In the genomic region with DNA sequence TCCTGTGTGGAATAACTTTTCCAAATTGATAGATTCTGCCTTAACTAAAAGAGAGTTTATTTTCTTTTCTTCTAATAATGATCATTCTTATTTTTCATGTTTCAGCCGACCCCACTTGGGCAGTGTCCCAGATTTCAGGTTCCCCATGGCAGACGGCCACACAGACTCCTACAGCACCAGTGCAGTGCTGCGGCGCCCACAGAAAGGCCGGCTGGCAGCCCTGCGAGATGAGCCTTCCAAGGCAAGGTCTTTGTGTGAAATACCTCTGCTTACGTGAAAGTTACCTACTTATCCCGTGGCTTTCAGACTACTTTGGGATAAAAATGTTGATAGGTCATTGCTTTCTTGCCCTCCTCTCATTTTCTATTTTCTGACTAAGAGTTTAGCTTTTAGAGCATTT, we compare ENCODE assay signal across 24 cellular contexts.
"Had no signal": no experiment of that assay in that cellular context is flagged by ENCODE, and none has a peak within 500 bp of the region (broad histone marks: within the 10 kb centered on the region; RNA-seq: fewer than 3 reads in every experiment).

No MANE protein-coding gene starts in this region.

- H3K4me1 ChIP-seq: stomach, testis, tibial artery, tibial nerve, transverse colon, upper lobe of left lung, upper lobe of right lung, uterus, vagina had no signal

- H3K4me3 ChIP-seq: stomach, testis, thoracic aorta, thyroid gland, tibial artery, tibial nerve, transverse colon, upper lobe of left lung, upper lobe of right lung, uterus, vagina had no signal

- H3K9me3 ChIP-seq: stomach, testis, thoracic aorta, thyroid gland, tibial artery, tibial nerve, transverse colon, upper lobe of left lung, upper lobe of right lung, uterus, vagina had no signal

- H3K27me3 ChIP-seq: stomach, testis, thyroid gland, tibial artery, tibial nerve, transverse colon, upper lobe of left lung, upper lobe of right lung, uterus, vagina had no signal

- ATAC-seq: stimulated activated effector memory CD8-positive, alpha-beta T cell treated with anti-CD3 and anti-CD28 coated beads, Interleukin-12 subunit alpha, Interleukin-12 subunit beta, amount 100 ng/mL, for 72 hours; stimulated activated memory B cell treated with anti-CD40 and anti-IgM and Interleukin-4, amounts not matched to agents 10 μg/mL and 1 μg/mL and 100 μg/mL, for 72 hours; stimulated activated naive B cell treated with anti-CD40 and anti-IgM and Interleukin-4, amounts not matched to agents 10 μg/mL and 1 μg/mL and 100 μg/mL, for 72 hours; stimulated activated naive CD8-positive, alpha-beta T cell treated with anti-CD3 and anti-CD28 coated beads, Interleukin-15, amount 100 ng/mL, for 72 hours; stimulated activated naive CD8-positive, alpha-beta T cell treated with anti-CD3 and anti-CD28 coated beads, Interleukin-15, Interleukin-2, amounts not matched to agents 100 U/mL and 50 U/mL, for 24 hours; upper lobe of right lung had no signal

- H3K27ac ChIP-seq: stomach, testis, thoracic aorta, thyroid gland, tibial artery, tibial nerve, transverse colon, upper lobe of left lung, upper lobe of right lung, uterus, vagina had no signal

- DNase-seq: stimulated activated CD4-positive, alpha-beta T cell treated with anti-CD3 and anti-CD28 coated beads, Interleukin-2, amount 100 ng/mL, for 24 hours; stimulated activated CD4-positive, alpha-beta T cell treated with anti-CD3 and anti-CD28 coated beads, Interleukin-2, amount 100 ng/mL, for 48 hours; stimulated activated CD4-positive, alpha-beta T cell treated with anti-CD3 and anti-CD28 coated beads, Interleukin-4, amount 100 ng/mL, for 1 hour; stimulated activated CD4-positive, alpha-beta T cell treated with anti-CD3 and anti-CD28 coated beads, Interleukin-4, amount 100 ng/mL, for 24 hours; stimulated activated CD4-positive, alpha-beta T cell treated with anti-CD3 and anti-CD28 coated beads, Interleukin-4, amount 100 ng/mL, for 4 hours; stimulated activated CD8-positive, alpha-beta memory T cell treated with anti-CD3 and anti-CD28 coated beads, Interleukin-4, amount 100 ng/mL, for 48 hours; stimulated activated naive B cell treated with anti-CD40 and anti-IgM and Interleukin-4, amounts not matched to agents 10 μg/mL and 1 μg/mL and 100 μg/mL, for 72 hours; stimulated activated naive CD4-positive, alpha-beta T cell; stimulated activated naive CD4-positive, alpha-beta T cell treated with Interleukin-2 at 50 U/mL for 16 hours; stimulated activated naive CD8-positive, alpha-beta T cell treated with anti-CD3 and anti-CD28 coated beads, Interleukin-15, amount 100 ng/mL, for 72 hours; stimulated activated naive CD8-positive, alpha-beta T cell treated with anti-CD3 and anti-CD28 coated beads, Interleukin-15, Interleukin-2, amounts not matched to agents 100 U/mL and 50 U/mL, for 24 hours; stomach; testis; thyroid gland; tibial artery; transverse colon; upper lobe of right lung; uterus had no signal

- H3K36me3 ChIP-seq: uterus had no signal
